Comparison of ENCODE assay signal across 1 cellular context in genomic region chrX:29107231-29107630, GRCh38.
TF ChIP-seq lines count a peak whose summit lies in the region.

No MANE protein-coding gene starts in this region.

TF ChIP-seq in A549, 52 proteins besides CTCF, POLR2A, EP300 and RAD21 (continued from another document):
- no peak for TF ChIP-seq NFE2L2 (conservative IDR thresholded peaks at IDR 0.05; ENCODE audit: low read length)
- TF ChIP-seq REST (IDR thresholded peaks at IDR 0.05), result no peak
- TF ChIP-seq KDM5A (IDR thresholded peaks at IDR 0.05), result no peak
- no peak for TF ChIP-seq RCOR1 (IDR thresholded peaks at IDR 0.05; ENCODE audit: low read depth, low read length)
